ENCODE assay signal across 19 cellular contexts in the genomic region with DNA sequence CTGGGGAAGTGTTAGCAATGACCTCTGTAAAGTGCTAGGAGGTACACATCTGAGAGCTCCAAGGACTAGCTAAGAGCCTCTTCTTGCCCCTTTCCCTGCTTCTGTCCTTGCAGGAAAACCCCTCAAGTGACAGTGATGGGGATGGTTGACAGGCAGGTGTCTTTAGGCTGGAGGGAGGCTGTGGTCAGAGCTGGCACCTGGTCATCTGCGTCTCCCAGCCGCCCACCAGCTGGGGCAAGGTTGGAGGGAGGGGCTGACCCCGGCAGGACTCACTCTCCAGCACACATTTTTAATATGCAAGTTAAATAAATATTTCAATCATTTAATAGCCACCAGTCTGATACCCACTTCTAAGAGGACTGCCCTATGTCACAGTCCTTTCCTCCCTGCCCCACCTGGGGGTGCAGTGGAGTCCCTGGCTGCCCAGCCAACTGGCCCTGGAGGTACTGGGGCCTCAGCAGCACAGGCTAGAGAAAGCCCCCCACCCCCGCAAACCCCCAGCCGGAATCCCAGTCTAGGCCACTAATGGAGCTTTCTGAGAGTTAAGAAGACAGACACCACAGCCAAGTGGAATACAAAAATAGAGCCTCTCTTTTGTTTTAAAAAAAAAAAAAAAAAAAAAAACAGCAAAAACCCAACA. TPM values are rescaled to one million over a fixed set of nuclear protein-coding genes. Genes with fewer than 3 reads are reported as not detected.
DNase-seq lines count a peak whose midpoint lies in the region; ATAC-seq, FAIRE-seq and TF ChIP-seq lines count a peak whose summit lies in the region.
"Had no signal": no experiment of that assay in that cellular context is flagged by ENCODE, and none has a peak within 500 bp of the region (broad histone marks: within the 10 kb centered on the region; RNA-seq: fewer than 3 reads in every experiment).

No MANE protein-coding gene starts in this region.

- no peak overlapping the region for H3T11ph ChIP-seq in H9 (ENCODE audit: low read length)

- H4K20me1 ChIP-seq in H9 (ENCODE audit: control insufficient read depth, insufficient read depth, insufficient read length) (no peaks in the 10 kb centered on the region), H1 (replicated peaks in 1 of 2; ENCODE audit: control insufficient read depth in 1 of 2, insufficient read depth in 2 of 2, low read length in 2 of 2) (peaks cover 0 to 3% of the 10 kb centered on the region in 2 experiments), osteoblast (ENCODE audit: insufficient read depth, low read length) (no peaks in the 10 kb centered on the region)

- no peak overlapping the region for H2BK15ac ChIP-seq in H9 (ENCODE audit: low read depth, low read length)
- no peak overlapping the region; the same call in 1 of the 2 replicates for H2BK15ac ChIP-seq in H1 (ENCODE audit: low read length)

- no peak overlapping the region for H3K4me3 Mint-ChIP-seq in H9

- no peak overlapping the region for H4K91ac ChIP-seq in H9 (ENCODE audit: insufficient read length, low read depth, low read length)
- H4K91ac ChIP-seq in H1 (replicated peaks; ENCODE audit: insufficient read length, low read length), result no peak overlapping the region

- H2BK5ac ChIP-seq in H9 (ENCODE audit: insufficient read length, low read length) (no peak overlapping the region), H1 (ENCODE audit: low read depth, low read length) (no peak overlapping the region)

- H3K27ac Mint-ChIP-seq in H9, result no peak overlapping the region

- H3K79me1 ChIP-seq in H9 (ENCODE audit: insufficient read depth, low read depth, low read length, poor library complexity, severe bottlenecking) (no peaks in the 10 kb centered on the region), H1 (ENCODE audit: low read depth, low read length) (no peaks in the 10 kb centered on the region)

- H3K27me3 ChIP-seq in H9 (ENCODE audit: insufficient read depth, low read length) (peaks cover 24% of the 10 kb centered on the region; the same call in 1 of the 2 replicates), H1 (replicated peaks in 1 of 4; ENCODE audit: control insufficient read depth in 3 of 4, extremely low read depth in 1 of 4, insufficient read depth in 3 of 4, low read length in 3 of 4) (peaks cover 16 to 36% (median 32%) of the 10 kb centered on the region in 4 experiments), osteoblast (ENCODE audit: insufficient read depth, low read length) (peaks cover 60% of the 10 kb centered on the region)

- H2BK20ac ChIP-seq in H9 (ENCODE audit: low read depth, low read length, poor library complexity, severe bottlenecking) (no peak overlapping the region), H1 (ENCODE audit: low read length) (no peak overlapping the region)

- TF ChIP-seq EP300 in H1 (IDR thresholded peaks at IDR 0.05; ENCODE audit: borderline replicate concordance in 1 of 2, low read depth in 2 of 2, low read length in 2 of 2), result no peak

- in situ Hi-C loops in GM13976 (cut with MboI; ENCODE audit: low sequenced_read_pairs, unreplicated experiment), result no loop called here

- WGBS in H9 (ENCODE audit: extremely low coverage, insufficient read length, low lambda C conversion rate), result no CpG with 5 or more reads among the region's 5 CpGs
- WGBS in H1 (ENCODE audit: extremely low coverage in 1 of 2, insufficient coverage in 1 of 2, insufficient read length in 1 of 2, insufficient replicate concordance in 2 of 2, low coverage in 1 of 2, low lambda C conversion rate in 2 of 2, missing lambda C conversion rate in 1 of 2), 2 experiments, result 85% methylated on average over 5 of the region's 5 CpGs; no CpG with 5 or more reads in 1 of the 2 experiments

- no peak overlapping the region for H3K27ac ChIP-seq in H9 (ENCODE audit: insufficient read length, low read depth, low read length)
- H3K27ac ChIP-seq in H1 (ENCODE audit: low read depth, low read length), result no peak overlapping the region
- no peak overlapping the region for H3K27ac ChIP-seq in osteoblast (ENCODE audit: low read depth, low read length)
- H3K27ac ChIP-seq: C4-2B had no signal

- TF ChIP-seq CTCF in GM13976 (IDR thresholded peaks at IDR 0.05; ENCODE audit: borderline replicate concordance, control extremely low read depth, extremely low read depth, insufficient read depth, missing control alignments) (no peak), H9 (conservative IDR thresholded peaks at IDR 0.05) (peak; percentile 42), H1 (IDR thresholded peaks at IDR 0.05; ENCODE audit: control extremely low read depth in 1 of 3, insufficient read depth in 1 of 3, low read depth in 1 of 3, low read length in 3 of 3) (peak; percentile 24 to 52 (median 36); a peak in 3 of 4 replicates), osteoblast (IDR thresholded peaks at IDR 0.05; ENCODE audit: extremely low read depth, low read depth, low read length) (no peak)

- TF ChIP-seq POLR2A in H1 (IDR thresholded peaks at IDR 0.05; ENCODE audit: control extremely low read depth in 1 of 2, low read depth in 2 of 2, low read length in 2 of 2), result no peak

- no peaks in the 10 kb centered on the region for H3K79me2 ChIP-seq in H9 (ENCODE audit: insufficient read depth, low read length)
- H3K79me2 ChIP-seq in H1 (ENCODE audit: control insufficient read depth in 1 of 2, insufficient read depth in 2 of 2, low read length in 2 of 2), result no peaks in the 10 kb centered on the region
- no peaks in the 10 kb centered on the region for H3K79me2 ChIP-seq in osteoblast (ENCODE audit: insufficient read depth, low read length)

- H2AFZ ChIP-seq in H9 (ENCODE audit: low read length) (no peak overlapping the region), H1 (ENCODE audit: low read length) (no peak overlapping the region), osteoblast (ENCODE audit: low read length) (no peak overlapping the region)

- peaks cover 46% of the 10 kb centered on the region for H3K27me3 Mint-ChIP-seq in H9 (ENCODE audit: low read depth)

- H4K5ac ChIP-seq in H9 (ENCODE audit: insufficient read length, low read depth, low read length) (no peak overlapping the region), H1 (ENCODE audit: insufficient read length, low read depth, low read length) (no peak overlapping the region)

- H3K36me3 Mint-ChIP-seq in H9 (ENCODE audit: insufficient read depth in 1 of 3, low read depth in 3 of 3), result peaks cover 0 to 5% (median 0%) of the 10 kb centered on the region in 3 experiments; a peak in 3 of 7 replicates

- H3K4me1 ChIP-seq in H9 (ENCODE audit: insufficient read depth, low read length) (peaks cover 7% of the 10 kb centered on the region; the same call in 1 of the 2 replicates), H1 (replicated peaks in 1 of 4; ENCODE audit: control insufficient read depth in 3 of 4, insufficient read depth in 4 of 4, low read length in 3 of 4) (peaks cover 14 to 25% (median 21%) of the 10 kb centered on the region in 4 experiments), osteoblast (ENCODE audit: insufficient read depth, low read length) (no peaks in the 10 kb centered on the region)

- H3K18ac ChIP-seq in H9 (ENCODE audit: insufficient read length, low read depth, low read length), result no peak overlapping the region
- H3K18ac ChIP-seq in H1 (ENCODE audit: extremely low read depth, low read length), result no peak overlapping the region

- no peak for FAIRE-seq in H1 (lab: Jason Lieb, UNC)
- FAIRE-seq: K562 had no signal

- CTCF ChIA-PET in H1 (lab: Charles Lee; ENCODE audit: partially characterized antibody), result interaction anchor here (0.6 to 9.2 kb wide), 12 partner anchors 9 to 595 kb away, joined by 3 to 100 read pairs (median 4); partner anchors contain the start of gene NPM3

- H2BK12ac ChIP-seq in H9 (ENCODE audit: insufficient read length, low read depth, low read length), result no peak overlapping the region
- H2BK12ac ChIP-seq in H1 (ENCODE audit: low read depth, low read length), result no peak overlapping the region

- no peak overlapping the region for H2BK120ac ChIP-seq in H9 (ENCODE audit: low read depth, low read length, poor library complexity, severe bottlenecking)
- H2BK120ac ChIP-seq in H1 (replicated peaks; ENCODE audit: low read depth, low read length), result no peak overlapping the region

- peak; percentile 33 for DNase-seq in GM13976 (ENCODE audit: low spot score)
- DNase-seq in H9, result no peak
- DNase-seq in H1 (ENCODE audit: low read depth in 1 of 2, low spot score in 2 of 2), result no peak
- peak; percentile 75 for DNase-seq in osteoblast (ENCODE audit: insufficient read length, low spot score, missing footprints)
- DNase-seq in activated effector memory CD4-positive, alpha-beta T cell treated with Interleukin-2 at 50 U/mL for 16 hours, result no peak
- DNase-seq in NCI-H2227 (lab: John Stamatoyannopoulos, UW; ENCODE audit: unreplicated experiment), result no peak
- DNase-seq: ACHN, AML-193, DND-41, NCI-H1105 treated with DMSO at 0.1 percent for 48 hours, NCI-H1694 treated with DMSO at 0.1 percent for 48 hours, NCI-H510A, NCI-H748 treated with DMSO at 0.1 percent for 48 hours, PC-3, RPMI8226, SHP77 treated with DMSO at 0.1 percent for 48 hours had no signal

- no peaks in the 10 kb centered on the region; a peak in 1 of 5 replicates for H3K9me3 Mint-ChIP-seq in H9

- no peak for ATAC-seq in HG03565 (IDR thresholded peaks at IDR 0.05; ENCODE audit: unreplicated experiment)
- ATAC-seq: K562, PC-3 had no signal

- H4K8ac ChIP-seq in H9 (replicated peaks; ENCODE audit: insufficient read length, low read depth, low read length) (no peak overlapping the region), H1 (ENCODE audit: extremely low read depth, insufficient read depth, low read length) (no peak overlapping the region; the same call in none of the 2 replicates)

- POLR2A ChIA-PET in H1 (lab: Charles Lee; ENCODE audit: partially characterized antibody), result interaction anchor here (0.9 to 1.7 kb wide), 5 partner anchors 10 to 557 kb away, joined by 3 to 6 read pairs (median 3); partner anchors contain the start of gene NPM3

- H3K4me2 ChIP-seq in H9 (ENCODE audit: insufficient read depth, insufficient read length, low read length) (no peak overlapping the region), H1 (ENCODE audit: insufficient read depth in 1 of 2, low read depth in 2 of 2, low read length in 2 of 2) (no peak overlapping the region), osteoblast (ENCODE audit: insufficient read depth, low read length) (no peak overlapping the region)

- H3K9me3 ChIP-seq in H9 (ENCODE audit: control insufficient read depth, low read depth, low read length) (no peaks in the 10 kb centered on the region), H1 (ENCODE audit: insufficient read depth in 2 of 2, low read depth in 1 of 2, low read length in 1 of 2) (no peaks in the 10 kb centered on the region), osteoblast (ENCODE audit: low read depth, low read length) (no peaks in the 10 kb centered on the region)

- H3K56ac ChIP-seq in H9 (ENCODE audit: insufficient read length, low read depth, low read length) (no peak overlapping the region), H1 (replicated peaks; ENCODE audit: insufficient read length, low read depth, low read length) (no peak overlapping the region)

- H3K4ac ChIP-seq in H9 (ENCODE audit: low read depth, low read length) (no peak overlapping the region), H1 (replicated peaks; ENCODE audit: insufficient read length, low read depth, low read length) (no peak overlapping the region)

- H3K4me1 Mint-ChIP-seq in H9, result peaks cover 34 to 44% of the 10 kb centered on the region in 2 experiments

- H3K36me3 ChIP-seq in H1 (ENCODE audit: control insufficient read depth in 2 of 4, insufficient read depth in 4 of 4, low read length in 3 of 4) (no peaks in the 10 kb centered on the region), osteoblast (ENCODE audit: insufficient read depth, low read length) (no peaks in the 10 kb centered on the region)

- H3K23me2 ChIP-seq in H9 (ENCODE audit: insufficient read length, low read depth, low read length, poor library complexity, severe bottlenecking) (peaks cover 6% of the 10 kb centered on the region), H1 (ENCODE audit: low read depth, low read length) (no peaks in the 10 kb centered on the region)

- no peak overlapping the region for H2AK5ac ChIP-seq in H9 (ENCODE audit: insufficient read length, low read length)
- no peak overlapping the region for H2AK5ac ChIP-seq in H1 (ENCODE audit: low read depth, low read length)

- no peak overlapping the region for H3K9ac ChIP-seq in H9 (ENCODE audit: extremely low read depth, insufficient read length, low read length)
- no peak overlapping the region for H3K9ac ChIP-seq in H1 (replicated peaks in 1 of 4; ENCODE audit: extremely low read depth in 1 of 4, low read depth in 3 of 4, low read length in 3 of 4)

- no peak overlapping the region for H3K14ac ChIP-seq in H9 (ENCODE audit: insufficient read depth, low read length)
- no peak overlapping the region for H3K14ac ChIP-seq in H1 (ENCODE audit: insufficient read length)

- no peak overlapping the region for H3K23ac ChIP-seq in H9 (ENCODE audit: insufficient read length, low read depth, low read length)
- no peak overlapping the region for H3K23ac ChIP-seq in H1 (ENCODE audit: insufficient read length)

- TF ChIP-seq RAD21 in H1 (IDR thresholded peaks at IDR 0.05 in 1 of 2, conservative IDR thresholded peaks at IDR 0.05 in 1 of 2; ENCODE audit: low read depth in 2 of 2, low read length in 2 of 2), result peak in 1 of 2 experiments; percentile 41; a peak in 1 of 4 replicates

- H3K4me3 ChIP-seq in H1 (ENCODE audit: extremely low read depth in 1 of 4, insufficient read depth in 2 of 4, low read depth in 3 of 4, low read length in 4 of 4), result no peak overlapping the region
- no peak overlapping the region for H3K4me3 ChIP-seq in osteoblast (ENCODE audit: insufficient read depth, low read length)
- H3K4me3 ChIP-seq: K562 had no signal

RNA-seq across cellular contexts. Expression of gene FGF8, which starts 6.3 kb away (rescaled TPM):
- total RNA-seq in H9 (2021) (14.3 and 20.2 TPM in 2 replicates), osteoblast (not detected in 2 replicates)
- total RNA-seq in H1 (2021; fragmentation: NEBNext Ultra II Directional; extraction: Animal tissue kit (Norgen Biotek cat#: 25700)), result 3.9 and 4.1 TPM in 2 replicates
- polyA plus RNA-seq in H1 (2011; rRNA removed), result 1.1 and 1.7 TPM in 2 replicates
- polyA plus RNA-seq in H1 (2011; cell fraction: cytosol; rRNA removed), result 1.5 TPM
- 2.1 TPM for polyA plus RNA-seq in H1 (2011; cell fraction: nucleus; rRNA removed)
- 1.0 to 2.0 TPM (median 1.2 TPM) in 4 replicates for polyA plus RNA-seq in H1 (2012, experiment 1 of 2)
- polyA plus RNA-seq in H1 (2012, experiment 2 of 2), result 0.62 TPM
- polyA plus RNA-seq in H1 (2013, experiment 1 of 2), result 2.9 TPM
- 3.8 TPM for polyA plus RNA-seq in H1 (2013, experiment 2 of 2)
- polyA minus RNA-seq in H1 (2011; rRNA and poly(A)+ RNA removed), result 0.98 and 1.4 TPM in 2 replicates
- polyA minus RNA-seq in H1 (2011; cell fraction: cytosol; rRNA and poly(A)+ RNA removed), result not detected
- polyA minus RNA-seq in H1 (2011; cell fraction: nucleus; rRNA and poly(A)+ RNA removed), result 1.4 TPM
- total RNA-seq: PC-3 had no signal

RNA-seq across cellular contexts. Expression of gene NPM3, which starts 13.6 kb away (rescaled TPM):
- total RNA-seq in H9 (2021) (133 and 139 TPM in 2 replicates), osteoblast (47.7 and 64.8 TPM in 2 replicates)
- 175 and 177 TPM in 2 replicates for total RNA-seq in H1 (2021; fragmentation: NEBNext Ultra II Directional; extraction: Animal tissue kit (Norgen Biotek cat#: 25700))
- 127 and 218 TPM in 2 replicates for polyA plus RNA-seq in H1 (2011; rRNA removed)
- polyA plus RNA-seq in H1 (2011; cell fraction: cytosol; rRNA removed), result 212 TPM
- 161 TPM for polyA plus RNA-seq in H1 (2011; cell fraction: nucleus; rRNA removed)
- polyA plus RNA-seq in H1 (2012, experiment 1 of 2), result 128 to 179 TPM (median 167 TPM) in 4 replicates
- 207 TPM for polyA plus RNA-seq in H1 (2012, experiment 2 of 2)
- polyA plus RNA-seq in H1 (2013, experiment 1 of 2), result 148 TPM
- 152 TPM for polyA plus RNA-seq in H1 (2013, experiment 2 of 2)
- polyA minus RNA-seq in H1 (2011; rRNA and poly(A)+ RNA removed), result 65.5 and 89.5 TPM in 2 replicates
- 40.7 TPM for polyA minus RNA-seq in H1 (2011; cell fraction: cytosol; rRNA and poly(A)+ RNA removed)
- 29.7 TPM for polyA minus RNA-seq in H1 (2011; cell fraction: nucleus; rRNA and poly(A)+ RNA removed)

RNA-seq across cellular contexts. Expression of gene OGA, which starts 48.6 kb away (rescaled TPM):
- total RNA-seq in H9 (2021) (120 and 125 TPM in 2 replicates), osteoblast (115 and 121 TPM in 2 replicates)
- total RNA-seq in H1 (2021; fragmentation: NEBNext Ultra II Directional; extraction: Animal tissue kit (Norgen Biotek cat#: 25700)), result 104 and 107 TPM in 2 replicates
- 18.5 and 31.2 TPM in 2 replicates for polyA plus RNA-seq in H1 (2011; rRNA removed)
- 52.9 TPM for polyA plus RNA-seq in H1 (2011; cell fraction: cytosol; rRNA removed)
- polyA plus RNA-seq in H1 (2011; cell fraction: nucleus; rRNA removed), result 24.2 TPM
- polyA plus RNA-seq in H1 (2012, experiment 1 of 2), result 61.6 to 114 TPM (median 70.9 TPM) in 4 replicates
- polyA plus RNA-seq in H1 (2012, experiment 2 of 2), result 5.0 TPM
- 47.3 TPM for polyA plus RNA-seq in H1 (2013, experiment 1 of 2)
- polyA plus RNA-seq in H1 (2013, experiment 2 of 2), result 43.2 TPM
- 74.1 and 83.4 TPM in 2 replicates for polyA minus RNA-seq in H1 (2011; rRNA and poly(A)+ RNA removed)
- polyA minus RNA-seq in H1 (2011; cell fraction: cytosol; rRNA and poly(A)+ RNA removed), result 56.7 TPM
- polyA minus RNA-seq in H1 (2011; cell fraction: nucleus; rRNA and poly(A)+ RNA removed), result 59.1 TPM

Comparison
In these comparisons a context has a peak if more than half of its experiments do, and no peak if none do; other contexts are left out.
1. DNase-seq: peak in GM13976 (single experiment) and osteoblast (single experiment); none in H9 (single experiment), H1 (0 of 2), activated effector memory CD4-positive, alpha-beta T cell treated with Interleukin-2 at 50 U/mL for 16 hours (single experiment) and NCI-H2227 (single experiment).
2. CTCF ChIP-seq: peak in H9 (single experiment) and H1 (3 of 3); none in GM13976 (single experiment) and osteoblast (single experiment).